Comparison of ENCODE assay signal across 21 cellular contexts in genomic region chr17:35740216-35740615, GRCh38. TPM values are rescaled to one million over a fixed set of nuclear protein-coding genes. Genes with fewer than 3 reads are reported as not detected.
DNase-seq lines count a peak whose midpoint lies in the region; ATAC-seq and TF ChIP-seq lines count a peak whose summit lies in the region.
"Had no signal": no experiment of that assay in that cellular context is flagged by ENCODE, and none has a peak within 500 bp of the region (broad histone marks: within the 10 kb centered on the region; RNA-seq: fewer than 3 reads in every experiment).

No MANE protein-coding gene starts in this region.

- no peaks in the 10 kb centered on the region for H3K36me3 ChIP-seq in H7 (replicated peaks; ENCODE audit: control insufficient read depth, insufficient read depth, low read length)
- no peaks in the 10 kb centered on the region for H3K36me3 ChIP-seq in breast epithelium
- H3K36me3 ChIP-seq: HAP-1 had no signal

- no peak overlapping the region for H3K27ac ChIP-seq in breast epithelium
- H3K27ac ChIP-seq: 22Rv1, BLaER1, C4-2B had no signal

- H3K27me3 Mint-ChIP-seq in activated naive CD8-positive, alpha-beta T cell treated with anti-CD3 and anti-CD28 coated beads, Interleukin-2, amount 50 U/mL, for 24 hours: peaks cover 38% of the 10 kb centered on the region
- peaks cover 38% of the 10 kb centered on the region for H3K27me3 Mint-ChIP-seq in activated naive CD8-positive, alpha-beta T cell treated with anti-CD3 and anti-CD28 coated beads for 36 hours

- H3K27ac Mint-ChIP-seq in activated naive CD8-positive, alpha-beta T cell treated with anti-CD3 and anti-CD28 coated beads, Interleukin-2, amount 50 U/mL, for 24 hours: no peak overlapping the region
- H3K27ac Mint-ChIP-seq in activated naive CD8-positive, alpha-beta T cell treated with anti-CD3 and anti-CD28 coated beads for 36 hours: no peak overlapping the region
- H3K27ac Mint-ChIP-seq: B cell; CD8-positive, alpha-beta T cell; GM23338; HFFc6 had no signal

- peak; percentile 8 for ATAC-seq in activated naive CD8-positive, alpha-beta T cell treated with anti-CD3 and anti-CD28 coated beads, Interleukin-2, amount 50 U/mL, for 24 hours
- ATAC-seq in GM18870 (IDR thresholded peaks at IDR 0.05; ENCODE audit: unreplicated experiment): no peak
- ATAC-seq: CD8-positive, alpha-beta T cell; GM12878 had no signal

- no peak overlapping the region for H3K4me3 Mint-ChIP-seq in activated naive CD8-positive, alpha-beta T cell treated with anti-CD3 and anti-CD28 coated beads, Interleukin-2, amount 50 U/mL, for 24 hours
- H3K4me3 Mint-ChIP-seq in activated naive CD8-positive, alpha-beta T cell treated with anti-CD3 and anti-CD28 coated beads for 36 hours: no peak overlapping the region
- H3K4me3 Mint-ChIP-seq: HFFc6 had no signal

- H3K27me3 ChIP-seq in H7 (ENCODE audit: control insufficient read depth, insufficient read depth, low read length) (peaks cover 53% of the 10 kb centered on the region), breast epithelium (peaks cover 0 to 41% of the 10 kb centered on the region in 2 donors)

- peaks cover 7% of the 10 kb centered on the region for H3K4me1 Mint-ChIP-seq in activated naive CD8-positive, alpha-beta T cell treated with anti-CD3 and anti-CD28 coated beads, Interleukin-2, amount 50 U/mL, for 24 hours
- H3K4me1 Mint-ChIP-seq in activated naive CD8-positive, alpha-beta T cell treated with anti-CD3 and anti-CD28 coated beads for 36 hours: peaks cover 5% of the 10 kb centered on the region

- H3K4me3 ChIP-seq in H7 (ENCODE audit: insufficient read depth, low read depth, low read length) (no peak overlapping the region), breast epithelium (no peak overlapping the region)
- H3K4me3 ChIP-seq: BLaER1, GM12878, HAP-1 had no signal

- no peak for DNase-seq in activated naive CD8-positive, alpha-beta T cell treated with anti-CD3 and anti-CD28 coated beads, Interleukin-2, amount 50 U/mL, for 24 hours
- no peak for DNase-seq in activated naive CD8-positive, alpha-beta T cell treated with anti-CD3 and anti-CD28 coated beads for 36 hours
- DNase-seq in H7 (peak; percentile 10), mesenteric fat pad (ENCODE audit: low spot score) (peak; percentile 75), posterior vena cava (ENCODE audit: low spot score) (peak; percentile 64), breast epithelium (ENCODE audit: low spot score in 2 of 2) (no peak), activated T-cell treated with anti-CD3 and anti-CD28 coated beads for 4 hours (no peak)
- DNase-seq: Caco-2; CD4-positive, CD25-positive, alpha-beta regulatory T cell; CD8-positive, alpha-beta T cell; DND-41; HFFc6 had no signal

- H3K9me3 ChIP-seq in breast epithelium: no peaks in the 10 kb centered on the region
- H3K9me3 ChIP-seq: BLaER1, Caco-2, HAP-1 had no signal

- TF ChIP-seq CTCF in breast epithelium (IDR thresholded peaks at IDR 0.05): no peak

- no peaks in the 10 kb centered on the region for H3K9me3 Mint-ChIP-seq in activated naive CD8-positive, alpha-beta T cell treated with anti-CD3 and anti-CD28 coated beads, Interleukin-2, amount 50 U/mL, for 24 hours
- H3K9me3 Mint-ChIP-seq in activated naive CD8-positive, alpha-beta T cell treated with anti-CD3 and anti-CD28 coated beads for 36 hours: no peaks in the 10 kb centered on the region
- H3K9me3 Mint-ChIP-seq: CD8-positive, alpha-beta T cell; HFFc6 had no signal

- H3K36me3 Mint-ChIP-seq in activated naive CD8-positive, alpha-beta T cell treated with anti-CD3 and anti-CD28 coated beads, Interleukin-2, amount 50 U/mL, for 24 hours (ENCODE audit: low read depth): no peaks in the 10 kb centered on the region
- no peaks in the 10 kb centered on the region for H3K36me3 Mint-ChIP-seq in activated naive CD8-positive, alpha-beta T cell treated with anti-CD3 and anti-CD28 coated beads for 36 hours
- H3K36me3 Mint-ChIP-seq: CD4-positive, CD25-positive, alpha-beta regulatory T cell; CD8-positive, alpha-beta T cell had no signal

- peaks cover 0 to 3% of the 10 kb centered on the region in 2 donors for H3K4me1 ChIP-seq in breast epithelium
- H3K4me1 ChIP-seq: Caco-2, HAP-1 had no signal

- TF ChIP-seq POLR2A in breast epithelium (IDR thresholded peaks at IDR 0.05): no peak

- intact Hi-C loops in posterior vena cava (cut with DNase I) (loop anchor here in 1 of 2 donors (10.0 kb wide), 1 partner anchor 125 kb away; no protein-coding TSS in a partner anchor), breast epithelium (cut with DNase I; ENCODE audit: low total_unique reads) (no loop called here)

RNA-seq across cellular contexts. Expression of gene RASL10B, which starts 8.8 kb away (rescaled TPM):
- total RNA-seq in activated naive CD8-positive, alpha-beta T cell treated with anti-CD3 and anti-CD28 coated beads for 36 hours: 1 to 10 TPM; 2.5 to 2.6 TPM
- 13.8 and 16.9 TPM in 2 replicates for total RNA-seq in H7 (2014; rRNA removed; shearing (Covaris generic))
- total RNA-seq in mesenteric fat pad (24.3 TPM), posterior vena cava (1 to 10 TPM; 1.1 to 2.3 TPM), breast epithelium (10 to 100 TPM in 2 of 3 donors, 1 to 10 TPM in 1; 5.9 to 27.8 (median 11.1) TPM)
- total RNA-seq: B cell; CD4-positive, CD25-positive, alpha-beta regulatory T cell; GM12878 had no signal

RNA-seq across cellular contexts. Expression of gene GAS2L2, which starts 12.8 kb away (rescaled TPM):
- total RNA-seq in activated naive CD8-positive, alpha-beta T cell treated with anti-CD3 and anti-CD28 coated beads for 36 hours: under 1 TPM; 0.40 to 0.43 TPM
- 0.10 TPM in 1 of 2 replicates, not detected in the other for total RNA-seq in H7 (2014; rRNA removed; shearing (Covaris generic))
- total RNA-seq in mesenteric fat pad: 1.2 TPM
- total RNA-seq in posterior vena cava: not detected
- under 1 TPM; 0.29 to 0.33 (median 0.32) TPM for total RNA-seq in breast epithelium
- total RNA-seq: Caco-2; CD4-positive, CD25-positive, alpha-beta regulatory T cell; GM12878; GM23338; HFFc6 had no signal

RNA-seq across cellular contexts. Expression of gene C17orf50, which starts 20.5 kb away (rescaled TPM):
- not detected for total RNA-seq in activated naive CD8-positive, alpha-beta T cell treated with anti-CD3 and anti-CD28 coated beads for 36 hours
- not detected in 2 replicates for total RNA-seq in H7 (2014; rRNA removed; shearing (Covaris generic))
- total RNA-seq in mesenteric fat pad (not detected), posterior vena cava (not detected), breast epithelium (not detected)
- total RNA-seq: B cell; Caco-2; CD4-positive, CD25-positive, alpha-beta regulatory T cell; CD8-positive, alpha-beta T cell; GM12878; H4; HFFc6 had no signal

RNA-seq across cellular contexts. Expression of gene MMP28, which starts 55.2 kb away (rescaled TPM):
- under 1 TPM; 0.21 to 0.50 TPM for total RNA-seq in activated naive CD8-positive, alpha-beta T cell treated with anti-CD3 and anti-CD28 coated beads for 36 hours
- total RNA-seq in H7 (2014; rRNA removed; shearing (Covaris generic)): not detected in 2 replicates
- total RNA-seq in mesenteric fat pad (51.7 TPM), posterior vena cava (10 to 100 TPM in 1 of 2 donors, 1 to 10 TPM in 1; 8.8 to 18.2 TPM), breast epithelium (10 to 100 TPM in 2 of 3 donors, 1 to 10 TPM in 1; 5.6 to 25.6 (median 12.3) TPM)
- total RNA-seq: Caco-2; CD4-positive, CD25-positive, alpha-beta regulatory T cell; GM12878; GM23338; HFFc6 had no signal

Comparison
In these comparisons a context has a peak if more than half of its experiments do, and no peak if none do; other contexts are left out.
1. DNase-seq: peak in H7 (single experiment), mesenteric fat pad (single experiment) and posterior vena cava (single experiment); none in activated naive CD8-positive, alpha-beta T cell treated with anti-CD3 and anti-CD28 coated beads, Interleukin-2, amount 50 U/mL, for 24 hours (single experiment), activated naive CD8-positive, alpha-beta T cell treated with anti-CD3 and anti-CD28 coated beads for 36 hours (single experiment), breast epithelium (0 of 2) and activated T-cell treated with anti-CD3 and anti-CD28 coated beads for 4 hours (single experiment).